In the genomic region with DNA sequence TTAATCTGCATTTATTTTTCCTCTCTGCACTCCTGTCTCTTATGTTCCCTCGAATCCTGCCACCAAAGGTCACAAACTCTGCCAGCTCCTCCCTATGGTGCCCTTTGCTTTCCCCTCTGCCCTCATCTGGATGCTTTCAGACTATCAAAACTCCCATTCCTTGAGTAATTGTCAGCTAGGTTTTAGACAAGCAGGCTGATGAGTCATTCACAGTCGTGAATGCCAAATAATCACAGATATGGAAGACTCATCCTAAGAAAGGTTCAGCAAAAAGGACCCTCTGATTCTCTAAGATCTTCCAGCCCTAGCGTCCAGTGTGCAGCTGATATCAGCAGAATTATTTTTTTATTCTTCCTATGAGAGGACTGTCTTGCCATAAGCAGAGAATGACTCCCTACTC, we compare ENCODE assay signal across 16 cellular contexts.
DNase-seq lines count a peak whose midpoint lies in the region; TF ChIP-seq lines count a peak whose summit lies in the region.
"Had no signal": no experiment of that assay in that cellular context is flagged by ENCODE, and none has a peak within 500 bp of the region (broad histone marks: within the 10 kb centered on the region; RNA-seq: fewer than 3 reads in every experiment).

No MANE protein-coding gene starts in this region.

- DNase-seq in EH (ENCODE audit: low read depth) (peak; percentile 31), NCI-H226 (peak; percentile 66), cardiac fibroblast (ENCODE audit: low read depth in 2 of 2) (peak; percentile 9 to 42), neural crest cell (ENCODE audit: low read depth, low spot score) (no peak), GF-D8 (lab: John Stamatoyannopoulos, UW) (no peak), HT-29 (ENCODE audit: low spot score) (no peak)
- DNase-seq in activated naive CD4-positive, alpha-beta T cell treated with anti-CD3 and anti-CD28 coated beads, Interleukin-2, amount 50 U/mL, for 16 hours: no peak
- no peak for DNase-seq in stimulated activated CD4-positive, alpha-beta T cell treated with anti-CD3 and anti-CD28 coated beads, Interleukin-2, amount 100 ng/mL, for 48 hours
- DNase-seq: activated CD8-positive, alpha-beta T cell treated with anti-CD3 and anti-CD28 coated beads for 36 hours; midbrain; NCI-H1092; occipital lobe; stomach had no signal

- H3K27ac Mint-ChIP-seq in neural crest cell (ENCODE audit: unreplicated experiment): peak overlapping the region; percentile 39
- H3K27ac Mint-ChIP-seq: activated CD8-positive, alpha-beta T cell treated with anti-CD3 and anti-CD28 coated beads for 36 hours; activated T-helper 2 cell treated with anti-CD3 and anti-CD28 coated beads, Interferon-gamma antibody, Interleukin-2, Interleukin-4, amounts not matched to agents 10 μg/mL and 5 μg/mL and 100 μg/mL, durations not matched to agents 14 hours and 24 hours and 36 hours had no signal

- no peaks in the 10 kb centered on the region for H3K27me3 Mint-ChIP-seq in neural crest cell (ENCODE audit: low read depth)
- H3K27me3 Mint-ChIP-seq: activated CD8-positive, alpha-beta T cell treated with anti-CD3 and anti-CD28 coated beads for 36 hours had no signal

- TF ChIP-seq CTCF in cardiac fibroblast (IDR thresholded peaks at IDR 0.05; ENCODE audit: low read depth, low read length) (no peak), neural crest cell (conservative IDR thresholded peaks at IDR 0.05) (no peak)

- H3K36me3 Mint-ChIP-seq in neural crest cell (ENCODE audit: low read depth): peaks cover 7% of the 10 kb centered on the region

- H3K4me1 Mint-ChIP-seq in neural crest cell: peaks cover 24% of the 10 kb centered on the region

- peaks cover 17% of the 10 kb centered on the region for H3K9me3 Mint-ChIP-seq in neural crest cell
- H3K9me3 Mint-ChIP-seq: activated T-helper 2 cell treated with anti-CD3 and anti-CD28 coated beads, Interferon-gamma antibody, Interleukin-2, Interleukin-4, amounts not matched to agents 10 μg/mL and 5 μg/mL and 100 μg/mL, durations not matched to agents 14 hours and 24 hours and 36 hours had no signal

- H3K4me3 Mint-ChIP-seq in neural crest cell: peak overlapping the region; percentile 16
- H3K4me3 Mint-ChIP-seq: activated CD8-positive, alpha-beta T cell treated with anti-CD3 and anti-CD28 coated beads for 36 hours had no signal

- no peak overlapping the region for H3K4me3 ChIP-seq in cardiac fibroblast (replicated peaks in 1 of 2; ENCODE audit: low read depth in 2 of 2, low read length in 2 of 2)
- H3K4me3 ChIP-seq: GM12878, SJSA1, stomach had no signal

Comparison
In these comparisons a context has a peak if more than half of its experiments do, and no peak if none do; other contexts are left out.
1. DNase-seq: peak in EH (single experiment), NCI-H226 (single experiment) and cardiac fibroblast (2 of 2); none in neural crest cell (single experiment), activated naive CD4-positive, alpha-beta T cell treated with anti-CD3 and anti-CD28 coated beads, Interleukin-2, amount 50 U/mL, for 16 hours (single experiment), GF-D8 (single experiment), stimulated activated CD4-positive, alpha-beta T cell treated with anti-CD3 and anti-CD28 coated beads, Interleukin-2, amount 100 ng/mL, for 48 hours (0 of 2) and HT-29 (single experiment).